ENCODE assay signal across 1 cellular context in the genomic region with DNA sequence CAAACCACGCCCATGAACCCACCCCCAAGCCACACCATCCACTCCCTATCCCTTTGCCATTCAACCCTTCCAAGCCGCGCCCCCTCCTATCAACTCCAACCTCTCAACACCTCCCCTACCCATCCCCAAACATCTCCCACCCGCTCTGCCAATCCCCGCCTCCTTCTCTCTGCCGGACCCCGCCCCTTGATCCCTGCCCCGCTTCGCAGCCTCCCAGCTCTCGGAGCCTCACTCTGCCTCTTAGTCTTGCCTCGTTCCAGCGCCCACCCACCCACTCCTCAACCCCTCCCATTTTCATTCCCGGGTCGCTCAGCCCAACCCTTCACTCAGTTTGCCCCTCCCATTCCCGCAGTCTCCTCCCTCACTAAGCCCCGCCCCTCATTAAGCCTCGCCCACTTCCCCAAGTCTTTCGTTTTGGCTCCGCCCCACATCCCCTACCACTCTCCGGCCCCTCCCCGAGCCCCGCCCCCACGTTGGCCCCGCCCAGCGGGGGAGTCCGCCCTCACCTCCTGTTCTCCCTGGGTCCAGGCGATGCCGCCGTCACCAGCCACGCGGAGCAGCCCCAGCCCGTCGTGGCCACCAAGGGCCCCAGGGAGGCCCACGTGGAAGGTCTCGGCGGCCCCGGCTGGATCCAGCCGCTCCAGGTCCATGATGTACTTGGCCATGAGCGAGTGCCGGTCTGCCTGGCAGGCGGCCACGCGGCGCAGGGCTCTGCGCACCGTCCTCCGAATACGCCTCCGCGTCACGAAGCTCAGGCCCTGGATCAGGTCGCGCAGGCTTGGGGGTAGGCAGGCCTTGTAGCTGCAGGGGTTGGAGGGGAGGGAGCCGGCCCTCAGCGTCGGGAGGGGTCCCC.
TF ChIP-seq lines count a peak whose summit lies in the region.

No MANE protein-coding gene starts in this region.

TF ChIP-seq in HepG2, 621 proteins besides CTCF, POLR2A, EP300 and RAD21:
- TF ChIP-seq, protein P1, sequence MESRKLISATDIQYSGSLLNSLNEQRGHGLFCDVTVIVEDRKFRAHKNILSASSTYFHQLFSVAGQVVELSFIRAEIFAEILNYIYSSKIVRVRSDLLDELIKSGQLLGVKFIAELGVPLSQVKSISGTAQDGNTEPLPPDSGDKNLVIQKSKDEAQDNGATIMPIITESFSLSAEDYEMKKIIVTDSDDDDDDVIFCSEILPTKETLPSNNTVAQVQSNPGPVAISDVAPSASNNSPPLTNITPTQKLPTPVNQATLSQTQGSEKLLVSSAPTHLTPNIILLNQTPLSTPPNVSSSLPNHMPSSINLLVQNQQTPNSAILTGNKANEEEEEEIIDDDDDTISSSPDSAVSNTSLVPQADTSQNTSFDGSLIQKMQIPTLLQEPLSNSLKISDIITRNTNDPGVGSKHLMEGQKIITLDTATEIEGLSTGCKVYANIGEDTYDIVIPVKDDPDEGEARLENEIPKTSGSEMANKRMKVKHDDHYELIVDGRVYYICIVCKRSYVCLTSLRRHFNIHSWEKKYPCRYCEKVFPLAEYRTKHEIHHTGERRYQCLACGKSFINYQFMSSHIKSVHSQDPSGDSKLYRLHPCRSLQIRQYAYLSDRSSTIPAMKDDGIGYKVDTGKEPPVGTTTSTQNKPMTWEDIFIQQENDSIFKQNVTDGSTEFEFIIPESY (CRISPR knock-in tag; IDR thresholded peaks at IDR 0.05), result peak; percentile 71
- TF ChIP-seq RBFOX2 (IDR thresholded peaks at IDR 0.05; ENCODE audit: low read depth, low read length) (0 out of 2 replicates have a peak, but pooled peaks have one; percentile 20), PCBP1 (IDR thresholded peaks at IDR 0.05; ENCODE audit: borderline replicate concordance, low read depth, low read length) (0 out of 2 replicates have a peak, but pooled peaks have one; percentile 4), EED (CRISPR knock-in tag; IDR thresholded peaks at IDR 0.05) (no peak)
